In the genomic region with DNA sequence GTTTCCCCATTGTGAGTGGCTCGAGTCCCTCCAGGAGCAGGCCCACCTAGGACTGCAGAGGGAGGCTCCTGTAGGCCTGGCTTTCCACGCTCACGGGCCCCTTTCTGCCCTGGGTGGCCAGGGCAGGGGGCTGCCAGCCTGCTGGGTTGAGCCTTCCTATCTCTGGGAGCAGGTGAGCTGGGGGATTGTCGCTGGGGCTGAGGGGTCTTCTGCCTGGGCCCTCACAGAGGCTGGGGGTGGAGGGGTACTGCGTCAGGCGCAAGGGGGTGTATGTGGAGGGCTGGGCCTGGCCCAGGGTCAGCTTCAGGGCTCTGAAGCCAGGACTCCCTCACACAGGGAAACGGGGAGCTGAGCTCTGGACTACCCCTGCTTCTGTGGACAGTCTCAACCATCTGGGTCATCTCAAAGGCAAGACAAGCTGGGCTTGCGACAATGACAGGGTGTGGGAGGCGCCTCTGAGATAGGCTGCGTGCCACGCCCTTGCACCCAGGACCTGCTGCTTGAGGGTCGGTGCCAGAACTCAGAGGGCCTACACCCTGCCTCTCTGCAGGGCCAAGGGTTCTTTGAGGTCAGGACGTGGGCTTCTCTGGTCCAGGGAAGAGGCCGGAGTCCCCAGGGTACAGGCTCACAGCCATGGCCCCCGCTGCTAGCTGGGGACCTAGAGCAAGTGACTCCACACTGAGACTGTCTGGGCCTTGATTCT, we compare ENCODE assay signal across 17 cellular contexts.
DNase-seq lines count a peak whose midpoint lies in the region; ATAC-seq and TF ChIP-seq lines count a peak whose summit lies in the region.
"Had no signal": no experiment of that assay in that cellular context is flagged by ENCODE, and none has a peak within 500 bp of the region (broad histone marks: within the 10 kb centered on the region; RNA-seq: fewer than 3 reads in every experiment).

No MANE protein-coding gene starts in this region.

- no peaks in the 10 kb centered on the region for H3K9me3 Mint-ChIP-seq in activated T-helper 1 cell treated with anti-CD3 and anti-CD28 coated beads, Interleukin-12 subunit alpha, Interleukin-12 subunit beta, Interleukin-2, Interleukin-4 antibody, amounts not matched to agents 30 ng/mL and 10 ng/mL and 1 ng/mL, durations not matched to agents 14 hours and 24 hours and 36 hours

- no peaks in the 10 kb centered on the region for H3K27me3 Mint-ChIP-seq in activated T-helper 1 cell treated with anti-CD3 and anti-CD28 coated beads, Interleukin-12 subunit alpha, Interleukin-12 subunit beta, Interleukin-2, Interleukin-4 antibody, amounts not matched to agents 30 ng/mL and 10 ng/mL and 1 ng/mL, durations not matched to agents 14 hours and 24 hours and 36 hours (ENCODE audit: insufficient read depth)

- H3K36me3 Mint-ChIP-seq in activated T-helper 1 cell treated with anti-CD3 and anti-CD28 coated beads, Interleukin-12 subunit alpha, Interleukin-12 subunit beta, Interleukin-2, Interleukin-4 antibody, amounts not matched to agents 30 ng/mL and 10 ng/mL and 1 ng/mL, durations not matched to agents 14 hours and 24 hours and 36 hours (ENCODE audit: low read depth), result peaks cover 7% of the 10 kb centered on the region

- no peak overlapping the region for H3K27ac Mint-ChIP-seq in activated T-helper 1 cell treated with anti-CD3 and anti-CD28 coated beads, Interleukin-12 subunit alpha, Interleukin-12 subunit beta, Interleukin-2, Interleukin-4 antibody, amounts not matched to agents 30 ng/mL and 10 ng/mL and 1 ng/mL, durations not matched to agents 14 hours and 24 hours and 36 hours

- H3K27me3 ChIP-seq in mesenchymal stem cell (ENCODE audit: control insufficient read depth in 1 of 2, insufficient read depth in 1 of 2, low read length in 2 of 2), result no peaks in the 10 kb centered on the region

- 95% methylated on average over 15 of the region's 15 CpGs for WGBS in mesenchymal stem cell

- DNase-seq in Right ventricle myocardium superior, result no peak
- no peak for DNase-seq in cardiac septum (ENCODE audit: low spot score)
- DNase-seq in erythroblast (lab: John Stamatoyannopoulos, UW), result peak; percentile 41 to 72
- DNase-seq in mesenchymal stem cell, result no peak
- no peak for DNase-seq in activated T-helper 1 cell treated with anti-CD3 and anti-CD28 coated beads, Interleukin-12 subunit alpha, Interleukin-12 subunit beta, Interleukin-2, Interleukin-4 antibody, amounts not matched to agents 30 ng/mL and 10 ng/mL and 1 ng/mL, durations not matched to agents 14 hours and 24 hours and 36 hours (ENCODE audit: low spot score)
- DNase-seq: EL, GF-D8, Karpas-422, MV-4-11, NCI-H1105 treated with DMSO at 0.1 percent for 48 hours, NCI-H2081, NCI-H2171 treated with DMSO at 0.1 percent for 48 hours, NCI-H446, NCI-H526, SHP77 had no signal

- H3K79me1 ChIP-seq in mesenchymal stem cell (replicated peaks; ENCODE audit: low read length, poor library complexity, severe bottlenecking), result no peaks in the 10 kb centered on the region

- H3K4me2 ChIP-seq in mesenchymal stem cell (ENCODE audit: low read length, poor library complexity, severe bottlenecking), result no peak overlapping the region

- H3K4me1 Mint-ChIP-seq in activated T-helper 1 cell treated with anti-CD3 and anti-CD28 coated beads, Interleukin-12 subunit alpha, Interleukin-12 subunit beta, Interleukin-2, Interleukin-4 antibody, amounts not matched to agents 30 ng/mL and 10 ng/mL and 1 ng/mL, durations not matched to agents 14 hours and 24 hours and 36 hours (ENCODE audit: low read depth), result no peaks in the 10 kb centered on the region

- H3K4me1 ChIP-seq in mesenchymal stem cell (ENCODE audit: control insufficient read depth, insufficient read depth, low read depth, low read length), result peaks cover 7% of the 10 kb centered on the region

- no peak overlapping the region for H3K4me3 ChIP-seq in mesenchymal stem cell (ENCODE audit: insufficient read depth in 1 of 2, low read depth in 1 of 2, low read length in 2 of 2)

- H3K23ac ChIP-seq in mesenchymal stem cell (ENCODE audit: low read length in 2 of 2), result no peak overlapping the region

- intact Hi-C loops in Right ventricle myocardium superior (cut with DNase I), result no loop called here
- intact Hi-C loops in cardiac septum (cut with DNase I), result no loop called here
- intact Hi-C loops in activated T-helper 1 cell treated with anti-CD3 and anti-CD28 coated beads, Interleukin-12 subunit alpha, Interleukin-12 subunit beta, Interleukin-2, Interleukin-4 antibody, amounts not matched to agents 30 ng/mL and 10 ng/mL and 1 ng/mL, durations not matched to agents 14 hours and 24 hours and 36 hours (cut with micrococcal nuclease), result no loop called here

- H3K9me3 ChIP-seq in mesenchymal stem cell (ENCODE audit: control insufficient read depth, low read length), result peaks cover 13% of the 10 kb centered on the region

- TF ChIP-seq POLR2A in erythroblast (IDR thresholded peaks at IDR 0.05; ENCODE audit: low read length), result no peak

- H2BK5ac ChIP-seq in mesenchymal stem cell (ENCODE audit: low read depth, low read length, poor library complexity, severe bottlenecking), result no peak overlapping the region

- H2AK5ac ChIP-seq in mesenchymal stem cell (ENCODE audit: low read length, severe bottlenecking), result no peak overlapping the region

- H3K36me3 ChIP-seq in mesenchymal stem cell (ENCODE audit: control insufficient read depth in 1 of 2, insufficient read depth in 2 of 2, low read depth in 1 of 2, low read length in 2 of 2), result peaks cover 35 to 45% of the 10 kb centered on the region in 2 experiments

- H2BK12ac ChIP-seq in mesenchymal stem cell (ENCODE audit: low read length in 2 of 2), result no peak overlapping the region

- H3K14ac ChIP-seq in mesenchymal stem cell (ENCODE audit: low read length in 2 of 2), result no peak overlapping the region

- H2AFZ ChIP-seq in mesenchymal stem cell (ENCODE audit: low read depth, low read length), result no peak overlapping the region

- H3K9ac ChIP-seq in mesenchymal stem cell (ENCODE audit: low read length), result no peak overlapping the region

- no peak overlapping the region for H3K4me3 Mint-ChIP-seq in activated T-helper 1 cell treated with anti-CD3 and anti-CD28 coated beads, Interleukin-12 subunit alpha, Interleukin-12 subunit beta, Interleukin-2, Interleukin-4 antibody, amounts not matched to agents 30 ng/mL and 10 ng/mL and 1 ng/mL, durations not matched to agents 14 hours and 24 hours and 36 hours

- no peak overlapping the region for H3K27ac ChIP-seq in mesenchymal stem cell (ENCODE audit: low read length, poor library complexity, severe bottlenecking)

- H2BK120ac ChIP-seq in mesenchymal stem cell (ENCODE audit: low read depth, low read length), result no peak overlapping the region

- H2BK15ac ChIP-seq in mesenchymal stem cell (ENCODE audit: low read depth, poor library complexity, severe bottlenecking), result no peak overlapping the region

- H4K91ac ChIP-seq in mesenchymal stem cell (ENCODE audit: low read length), result peak overlapping the region; percentile 62

- H4K8ac ChIP-seq in mesenchymal stem cell (ENCODE audit: low read length), result no peak overlapping the region

- H3K18ac ChIP-seq in mesenchymal stem cell (ENCODE audit: low read depth in 1 of 2, low read length in 2 of 2), result no peak overlapping the region

- ATAC-seq in Right ventricle myocardium superior (ENCODE audit: poor library complexity), result peak; percentile 55
- ATAC-seq in HG03521 (IDR thresholded peaks at IDR 0.05; ENCODE audit: unreplicated experiment), result no peak
- no peak for ATAC-seq in HG02840 (IDR thresholded peaks at IDR 0.05; ENCODE audit: low FRiP score, unreplicated experiment)

- H3K4ac ChIP-seq in mesenchymal stem cell (ENCODE audit: low read depth in 1 of 2, low read length in 2 of 2), result no peak overlapping the region

Comparison
In these comparisons a context has a peak if more than half of its experiments do, and no peak if none do; other contexts are left out.
1. DNase-seq: peak in erythroblast (2 of 2); none in Right ventricle myocardium superior (single experiment), cardiac septum (single experiment), mesenchymal stem cell (single experiment) and activated T-helper 1 cell treated with anti-CD3 and anti-CD28 coated beads, Interleukin-12 subunit alpha, Interleukin-12 subunit beta, Interleukin-2, Interleukin-4 antibody, amounts not matched to agents 30 ng/mL and 10 ng/mL and 1 ng/mL, durations not matched to agents 14 hours and 24 hours and 36 hours (single experiment).